ENCODE assay signal across 8 cellular contexts in the genomic region with DNA sequence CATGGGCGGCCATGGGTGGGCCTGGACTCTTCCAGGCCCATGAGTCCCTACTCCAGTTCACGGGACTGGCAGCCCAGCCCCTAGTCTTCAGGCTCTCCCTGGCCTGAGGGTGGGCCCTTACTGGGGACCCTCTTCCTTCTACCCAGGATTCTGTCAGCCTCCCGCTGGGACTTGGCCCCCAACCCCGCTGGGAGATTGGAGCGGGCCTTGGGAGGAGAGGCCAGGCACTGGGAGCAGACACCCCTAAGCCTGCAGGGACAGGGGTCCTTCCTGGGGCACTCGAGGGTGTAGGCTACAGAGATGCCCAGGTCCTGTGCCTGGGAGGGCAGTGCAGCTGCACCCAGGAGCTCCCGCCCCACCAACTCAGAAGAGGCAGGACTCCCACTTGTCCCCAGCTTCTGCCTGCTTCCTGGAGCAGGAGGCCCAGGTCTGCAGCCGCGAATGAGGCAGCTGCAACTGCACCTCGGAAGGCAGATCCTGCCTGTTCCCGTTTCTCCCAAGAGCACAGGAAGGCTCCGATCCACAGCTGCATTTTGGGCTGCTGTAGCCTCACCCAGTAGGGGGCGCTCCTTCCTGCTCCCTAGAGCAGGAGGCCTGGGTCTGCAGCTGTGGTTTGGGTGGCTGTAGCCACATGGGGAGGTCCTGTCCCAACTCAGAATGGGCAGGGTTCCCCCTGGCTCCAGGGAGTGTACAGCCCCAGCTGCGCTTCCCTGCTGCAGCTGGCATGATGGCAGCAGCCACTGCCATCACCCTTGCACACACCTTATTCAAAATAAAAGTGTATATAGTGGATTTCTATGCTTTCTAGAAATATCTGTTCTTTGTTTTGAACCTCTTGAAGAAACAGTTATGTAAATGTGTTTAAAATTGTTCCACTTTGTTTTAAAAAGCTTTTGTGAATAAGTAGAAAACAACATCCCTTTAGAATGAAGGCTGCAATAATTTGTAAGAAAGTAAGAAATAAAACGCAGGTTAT. TPM values are rescaled to one million over a fixed set of nuclear protein-coding genes. Genes with fewer than 3 reads are reported as not detected.
A peak's percentile ranks its signal among the peaks of the same experiment; 100 is the strongest.
DNase-seq lines count a peak whose midpoint lies in the region; ATAC-seq and TF ChIP-seq lines count a peak whose summit lies in the region.

No MANE protein-coding gene starts in this region.

- intact Hi-C loops in left cardiac atrium (cut with DNase I): no loop called here

- H3K27me3 ChIP-seq in GM06990 (replicated peaks; ENCODE audit: control insufficient read depth, insufficient read depth, low read length): no peaks in the 10 kb centered on the region

- peak; percentile 12 for DNase-seq in GM06990 (ENCODE audit: extremely low read depth, insufficient read length)
- peak; percentile 28 for DNase-seq in NCI-H1694 treated with DMSO at 0.1 percent for 48 hours (lab: John Stamatoyannopoulos, UW)
- DNase-seq in activated T-cell treated with anti-CD3 and anti-CD28 coated beads, Interleukin-2, amount 50 U/mL, for 48 hours: peak; percentile 49 to 62
- peak; percentile 29 for DNase-seq in left cardiac atrium
- peak; percentile 47 to 54 for DNase-seq in stimulated activated CD4-positive, alpha-beta T cell treated with anti-CD3 and anti-CD28 coated beads, Interleukin-2, amount 100 ng/mL, for 48 hours
- DNase-seq in HK-2 (ENCODE audit: unreplicated experiment): no peak
- DNase-seq in NCI-H187 treated with DMSO at 0.1 percent for 48 hours (lab: John Stamatoyannopoulos, UW): no peak

- ATAC-seq in left cardiac atrium: no peak
- ATAC-seq in GM19324 (IDR thresholded peaks at IDR 0.05; ENCODE audit: low FRiP score, unreplicated experiment): no peak

- TF ChIP-seq CTCF in GM06990 (IDR thresholded peaks at IDR 0.05; ENCODE audit: insufficient read depth, low read length, poor library complexity, severe bottlenecking): peak; percentile 92

- H3K4me3 ChIP-seq in GM06990 (replicated peaks; ENCODE audit: low read depth, low read length): no peak overlapping the region

- no peaks in the 10 kb centered on the region for H3K36me3 ChIP-seq in GM06990 (ENCODE audit: control insufficient read depth, insufficient read depth, low read length)

RNA-seq across cellular contexts. Expression of gene TEX26, which starts 46.8 kb away (rescaled TPM):
- under 1 TPM; 0.15 to 0.37 TPM for total RNA-seq in left cardiac atrium

Comparison
In these comparisons a context has a peak if more than half of its experiments do, and no peak if none do; other contexts are left out.
1. DNase-seq: peak in GM06990 (single experiment), NCI-H1694 treated with DMSO at 0.1 percent for 48 hours (single experiment), activated T-cell treated with anti-CD3 and anti-CD28 coated beads, Interleukin-2, amount 50 U/mL, for 48 hours (2 of 2), left cardiac atrium (single experiment) and stimulated activated CD4-positive, alpha-beta T cell treated with anti-CD3 and anti-CD28 coated beads, Interleukin-2, amount 100 ng/mL, for 48 hours (2 of 2); none in HK-2 (single experiment) and NCI-H187 treated with DMSO at 0.1 percent for 48 hours (single experiment).